30 cellular contexts compared by ENCODE assay signal in genomic region chr12:29447285-29447975, GRCh38. TPM values are rescaled to one million over a fixed set of nuclear protein-coding genes. Genes with fewer than 3 reads are reported as not detected.
"Had no signal": no experiment of that assay in that cellular context is flagged by ENCODE, and none has a peak within 500 bp of the region (broad histone marks: within the 10 kb centered on the region; RNA-seq: fewer than 3 reads in every experiment).

No MANE protein-coding gene starts in this region.

- H3K9me3 Mint-ChIP-seq: activated CD4-positive, alpha-beta memory T cell treated with anti-CD3 and anti-CD28 coated beads for 36 hours; activated naive CD4-positive, alpha-beta T cell treated with anti-CD3 and anti-CD28 coated beads, Interleukin-2, amount 50 U/mL, for 24 hours; activated T-helper 2 cell treated with anti-CD3 and anti-CD28 coated beads, Interferon-gamma antibody, Interleukin-2, Interleukin-4, amounts not matched to agents 10 μg/mL and 5 μg/mL and 100 μg/mL, durations not matched to agents 14 hours and 24 hours and 36 hours; T-helper 1 cell treated with Interleukin-12 subunit alpha and Interleukin-12 subunit beta and Interleukin-4 antibody, amounts not matched to agents 30 μg/mL and 1 μg/mL, for 36 hours; T-helper 2 cell treated with Interferon-gamma antibody and Interleukin-4, amounts not matched to agents 5 μg/mL and 100 μg/mL, for 36 hours had no signal

- H3K36me3 Mint-ChIP-seq: activated CD4-positive, alpha-beta memory T cell treated with anti-CD3 and anti-CD28 coated beads for 36 hours; activated naive CD4-positive, alpha-beta T cell treated with anti-CD3 and anti-CD28 coated beads, Interleukin-2, amount 50 U/mL, for 24 hours; brain had no signal

- ATAC-seq: PC-3 had no signal

- H3K4me3 ChIP-seq: Peyer's patch, SJSA1 had no signal

- H3K27me3 ChIP-seq: Peyer's patch, SJSA1 had no signal

- H3K27me3 Mint-ChIP-seq: brain had no signal

- H3K4me1 Mint-ChIP-seq: activated naive CD4-positive, alpha-beta T cell treated with anti-CD3 and anti-CD28 coated beads, Interleukin-2, amount 50 U/mL, for 24 hours; brain had no signal

- H3K36me3 ChIP-seq: Peyer's patch, SJSA1 had no signal

- H3K9ac ChIP-seq: SK-N-SH had no signal

- DNase-seq: activated CD4-positive, alpha-beta memory T cell treated with anti-CD3 and anti-CD28 coated beads for 36 hours; activated CD4-positive, alpha-beta T cell treated with anti-CD3 and anti-CD28 coated beads, Interleukin-2, amount 50 U/mL, for 1 hour; activated gamma-delta T cell; activated naive CD4-positive, alpha-beta T cell treated with Interleukin-2 at 50 U/mL for 16 hours; activated T-cell treated with anti-CD3 and anti-CD28 coated beads, Interleukin-2, amount 50 U/mL, for 48 hours; anterior cingulate cortex; cerebellar nuclear complex; NCI-H1417 treated with DMSO at 0.1 percent for 48 hours; NCI-H187 treated with DMSO at 0.1 percent for 48 hours; NCI-H2081; NCI-H226; NCI-H446 treated with DMSO at 0.1 percent for 48 hours; NCI-H524; NCI-H69; NCI-H82; NK-92 treated with Interleukin-12 subunit alpha and Interleukin-12 subunit beta, amount 100 ng/mL, for 24 hours; PC-3; Peyer's patch; RPMI8226; SHP77 treated with DMSO at 0.1 percent for 48 hours; SK-N-SH had no signal

- H3K27ac ChIP-seq: Peyer's patch, SJSA1 had no signal

- H3K4me3 Mint-ChIP-seq: activated CD4-positive, alpha-beta memory T cell treated with anti-CD3 and anti-CD28 coated beads for 36 hours; activated naive CD4-positive, alpha-beta T cell treated with anti-CD3 and anti-CD28 coated beads, Interleukin-2, amount 50 U/mL, for 24 hours; brain; T-helper 1 cell treated with Interleukin-12 subunit alpha and Interleukin-12 subunit beta and Interleukin-4 antibody, amounts not matched to agents 30 μg/mL and 1 μg/mL, for 36 hours; T-helper 2 cell treated with Interferon-gamma antibody and Interleukin-4, amounts not matched to agents 5 μg/mL and 100 μg/mL, for 36 hours had no signal

- H3K27ac Mint-ChIP-seq: activated CD4-positive, alpha-beta memory T cell treated with anti-CD3 and anti-CD28 coated beads for 36 hours; activated naive CD4-positive, alpha-beta T cell treated with anti-CD3 and anti-CD28 coated beads, Interleukin-2, amount 50 U/mL, for 24 hours; activated T-helper 2 cell treated with anti-CD3 and anti-CD28 coated beads, Interferon-gamma antibody, Interleukin-2, Interleukin-4, amounts not matched to agents 10 μg/mL and 5 μg/mL and 100 μg/mL, durations not matched to agents 14 hours and 24 hours and 36 hours; T-helper 1 cell treated with Interleukin-12 subunit alpha and Interleukin-12 subunit beta and Interleukin-4 antibody, amounts not matched to agents 30 μg/mL and 1 μg/mL, for 36 hours; T-helper 2 cell treated with Interferon-gamma antibody and Interleukin-4, amounts not matched to agents 5 μg/mL and 100 μg/mL, for 36 hours had no signal

- FAIRE-seq: bronchial epithelial cell had no signal

- H3K4me1 ChIP-seq: Peyer's patch, SJSA1 had no signal

- H3K9me3 ChIP-seq: Peyer's patch, SJSA1, SK-N-SH had no signal

- H3K4me2 ChIP-seq: SK-N-SH had no signal

RNA-seq across cellular contexts. Expression of gene OVCH1, which starts 50.1 kb away (rescaled TPM):
- total RNA-seq: activated CD4-positive, alpha-beta memory T cell treated with anti-CD3 and anti-CD28 coated beads for 36 hours; activated CD8-positive, alpha-beta memory T cell treated with anti-CD3 and anti-CD28 coated beads for 36 hours; activated T-helper 2 cell treated with anti-CD3 and anti-CD28 coated beads, Interferon-gamma antibody, Interleukin-2, Interleukin-4, amounts not matched to agents 10 μg/mL and 5 μg/mL and 100 μg/mL, durations not matched to agents 14 hours and 24 hours and 36 hours; bronchial epithelial cell; M059J; PC-3; SJSA1 had no signal
- polyA plus RNA-seq: SK-N-SH had no signal
